23 cellular contexts compared by ENCODE assay signal in genomic region chrX:104488811-104489210, GRCh38.
"Had no signal": no experiment of that assay in that cellular context is flagged by ENCODE, and none has a peak within 500 bp of the region (broad histone marks: within the 10 kb centered on the region; RNA-seq: fewer than 3 reads in every experiment).

No MANE protein-coding gene starts in this region.

- H3K4me3 Mint-ChIP-seq: dendritic cell treated with granulocyte-macrophage colony-stimulating factor and Interleukin-4, amounts not matched to agents 40 ng/mL and 50 ng/mL, for 4 days; effector memory CD8-positive, alpha-beta T cell; naive B cell; nephron had no signal

- H3K4me3 ChIP-seq: gastrocnemius medialis, lung, pancreas, prostate gland, right lobe of liver, skin epidermis, tibial artery, upper lobe of right lung, vagina had no signal

- H3K27me3 ChIP-seq: right lobe of liver, tibial artery, upper lobe of right lung, vagina had no signal

- DNase-seq: cerebellar nuclear complex; effector memory CD8-positive, alpha-beta T cell; gastrocnemius medialis; glutamatergic neuron; kidney; left colon; left ventricle myocardium superior; mesendoderm; naive B cell; occipital lobe; pancreas; retina; right lobe of liver; stimulated activated CD4-positive, alpha-beta T cell treated with anti-CD3 and anti-CD28 coated beads, Interleukin-2, amount 100 ng/mL, for 48 hours; stimulated activated naive CD8-positive, alpha-beta T cell treated with anti-CD3 and anti-CD28 coated beads, Interleukin-15, Interleukin-2, amounts not matched to agents 100 U/mL and 50 U/mL, for 24 hours; tibial artery; upper lobe of right lung had no signal

- H3K36me3 Mint-ChIP-seq: naive B cell had no signal

- H3K9me3 Mint-ChIP-seq: dendritic cell treated with granulocyte-macrophage colony-stimulating factor and Interleukin-4, amounts not matched to agents 40 ng/mL and 50 ng/mL, for 4 days; nephron had no signal

- H3K4me1 ChIP-seq: gastrocnemius medialis, pancreas, prostate gland, right lobe of liver, tibial artery, upper lobe of right lung, vagina had no signal

- H3K36me3 ChIP-seq: gastrocnemius medialis, pancreas, prostate gland, right lobe of liver, tibial artery, upper lobe of right lung, vagina had no signal

- H3K27ac ChIP-seq: gastrocnemius medialis, pancreas, prostate gland, right lobe of liver, skin epidermis, tibial artery, upper lobe of right lung, vagina had no signal

- H3K27me3 Mint-ChIP-seq: dendritic cell treated with granulocyte-macrophage colony-stimulating factor and Interleukin-4, amounts not matched to agents 40 ng/mL and 50 ng/mL, for 4 days; effector memory CD8-positive, alpha-beta T cell had no signal

- H3K27ac Mint-ChIP-seq: dendritic cell treated with granulocyte-macrophage colony-stimulating factor and Interleukin-4, amounts not matched to agents 40 ng/mL and 50 ng/mL, for 4 days; effector memory CD8-positive, alpha-beta T cell; naive B cell; nephron had no signal

- H3K4me1 Mint-ChIP-seq: naive B cell, nephron had no signal

- H3K9me3 ChIP-seq: gastrocnemius medialis, pancreas, prostate gland, right lobe of liver, tibial artery, upper lobe of right lung, vagina had no signal

- ATAC-seq: effector memory CD8-positive, alpha-beta T cell; gastrocnemius medialis; left colon; left ventricle myocardium superior; pancreas; right lobe of liver; stimulated activated naive CD8-positive, alpha-beta T cell treated with anti-CD3 and anti-CD28 coated beads, Interleukin-15, Interleukin-2, amounts not matched to agents 100 U/mL and 50 U/mL, for 24 hours; upper lobe of right lung had no signal
